In the genomic region with DNA sequence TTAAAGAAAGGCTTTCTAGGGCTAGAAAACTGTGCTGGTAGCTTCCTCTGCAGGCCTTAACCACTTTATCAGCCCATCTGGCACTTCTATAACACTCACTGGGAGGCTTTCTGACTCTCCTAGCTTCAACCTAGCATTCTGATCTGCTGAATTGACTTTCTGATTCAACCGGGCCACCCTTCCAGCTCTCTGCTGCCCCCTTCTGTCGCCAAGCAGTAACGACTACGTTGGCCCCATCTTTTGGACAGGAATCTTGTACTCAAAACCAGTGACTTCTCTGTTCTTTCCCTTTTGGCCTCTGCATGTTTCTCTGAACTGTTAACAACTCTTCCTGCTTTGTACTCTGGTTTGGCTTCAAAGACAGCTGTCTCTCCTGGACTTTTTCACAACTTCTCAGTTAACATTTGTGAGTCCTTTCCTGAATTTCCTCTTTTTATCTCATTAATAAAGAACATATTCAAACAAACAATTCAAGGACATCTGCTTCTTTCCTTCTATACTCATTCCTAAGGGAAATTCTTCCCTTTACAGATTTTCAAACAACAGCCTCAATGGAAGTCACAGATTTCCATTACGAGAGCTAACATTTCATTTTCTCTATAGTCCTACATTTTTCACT, we compare ENCODE assay signal across 1 cellular context.
TF ChIP-seq lines count a peak whose summit lies in the region.

No MANE protein-coding gene starts in this region.

TF ChIP-seq in SK-N-SH treated with all-trans-retinoic acid at 6 μM for 48 hours, 23 proteins besides CTCF, POLR2A, EP300 and RAD21 (continued from another document):
- TF ChIP-seq, protein P1, sequence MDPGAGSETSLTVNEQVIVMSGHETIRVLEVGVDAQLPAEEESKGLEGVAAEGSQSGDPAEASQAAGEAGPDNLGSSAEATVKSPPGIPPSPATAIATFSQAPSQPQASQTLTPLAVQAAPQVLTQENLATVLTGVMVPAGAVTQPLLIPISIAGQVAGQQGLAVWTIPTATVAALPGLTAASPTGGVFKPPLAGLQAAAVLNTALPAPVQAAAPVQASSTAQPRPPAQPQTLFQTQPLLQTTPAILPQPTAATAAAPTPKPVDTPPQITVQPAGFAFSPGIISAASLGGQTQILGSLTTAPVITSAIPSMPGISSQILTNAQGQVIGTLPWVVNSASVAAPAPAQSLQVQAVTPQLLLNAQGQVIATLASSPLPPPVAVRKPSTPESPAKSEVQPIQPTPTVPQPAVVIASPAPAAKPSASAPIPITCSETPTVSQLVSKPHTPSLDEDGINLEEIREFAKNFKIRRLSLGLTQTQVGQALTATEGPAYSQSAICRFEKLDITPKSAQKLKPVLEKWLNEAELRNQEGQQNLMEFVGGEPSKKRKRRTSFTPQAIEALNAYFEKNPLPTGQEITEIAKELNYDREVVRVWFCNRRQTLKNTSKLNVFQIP (CRISPR knock-in tag; IDR thresholded peaks at IDR 0.05; ENCODE audit: borderline replicate concordance, low read depth) = no peak
- TF ChIP-seq, protein P2, sequence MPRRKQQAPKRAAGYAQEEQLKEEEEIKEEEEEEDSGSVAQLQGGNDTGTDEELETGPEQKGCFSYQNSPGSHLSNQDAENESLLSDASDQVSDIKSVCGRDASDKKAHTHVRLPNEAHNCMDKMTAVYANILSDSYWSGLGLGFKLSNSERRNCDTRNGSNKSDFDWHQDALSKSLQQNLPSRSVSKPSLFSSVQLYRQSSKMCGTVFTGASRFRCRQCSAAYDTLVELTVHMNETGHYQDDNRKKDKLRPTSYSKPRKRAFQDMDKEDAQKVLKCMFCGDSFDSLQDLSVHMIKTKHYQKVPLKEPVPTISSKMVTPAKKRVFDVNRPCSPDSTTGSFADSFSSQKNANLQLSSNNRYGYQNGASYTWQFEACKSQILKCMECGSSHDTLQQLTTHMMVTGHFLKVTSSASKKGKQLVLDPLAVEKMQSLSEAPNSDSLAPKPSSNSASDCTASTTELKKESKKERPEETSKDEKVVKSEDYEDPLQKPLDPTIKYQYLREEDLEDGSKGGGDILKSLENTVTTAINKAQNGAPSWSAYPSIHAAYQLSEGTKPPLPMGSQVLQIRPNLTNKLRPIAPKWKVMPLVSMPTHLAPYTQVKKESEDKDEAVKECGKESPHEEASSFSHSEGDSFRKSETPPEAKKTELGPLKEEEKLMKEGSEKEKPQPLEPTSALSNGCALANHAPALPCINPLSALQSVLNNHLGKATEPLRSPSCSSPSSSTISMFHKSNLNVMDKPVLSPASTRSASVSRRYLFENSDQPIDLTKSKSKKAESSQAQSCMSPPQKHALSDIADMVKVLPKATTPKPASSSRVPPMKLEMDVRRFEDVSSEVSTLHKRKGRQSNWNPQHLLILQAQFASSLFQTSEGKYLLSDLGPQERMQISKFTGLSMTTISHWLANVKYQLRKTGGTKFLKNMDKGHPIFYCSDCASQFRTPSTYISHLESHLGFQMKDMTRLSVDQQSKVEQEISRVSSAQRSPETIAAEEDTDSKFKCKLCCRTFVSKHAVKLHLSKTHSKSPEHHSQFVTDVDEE (CRISPR knock-in tag; IDR thresholded peaks at IDR 0.05) = no peak
- no peak for TF ChIP-seq ISL1 (CRISPR knock-in tag; IDR thresholded peaks at IDR 0.05)
- no peak for TF ChIP-seq GLIS3 (CRISPR knock-in tag; IDR thresholded peaks at IDR 0.05)
- no peak for TF ChIP-seq TCF4 (CRISPR knock-in tag; IDR thresholded peaks at IDR 0.05; ENCODE audit: borderline replicate concordance)
- no peak for TF ChIP-seq ZFP30 (CRISPR knock-in tag; IDR thresholded peaks at IDR 0.05)
- TF ChIP-seq CSDC2 (CRISPR knock-in tag; IDR thresholded peaks at IDR 0.05) = no peak
